10 cellular contexts compared by ENCODE assay signal in genomic region chr18:76874643-76875389, GRCh38. TPM values are rescaled to one million over a fixed set of nuclear protein-coding genes. Genes with fewer than 3 reads are reported as not detected.
DNase-seq lines count a peak whose midpoint lies in the region; ATAC-seq, FAIRE-seq and TF ChIP-seq lines count a peak whose summit lies in the region.
"Had no signal": no experiment of that assay in that cellular context is flagged by ENCODE, and none has a peak within 500 bp of the region (broad histone marks: within the 10 kb centered on the region; RNA-seq: fewer than 3 reads in every experiment).

No MANE protein-coding gene starts in this region.

- intact Hi-C loops in HCT116 (cut with micrococcal nuclease), result loop anchor here (1.0 to 5.0 kb wide), 3 partner anchors 48 to 108 kb away; no protein-coding TSS in a partner anchor

- H4K20me1 ChIP-seq in HCT116 (ENCODE audit: insufficient read depth), result no peaks in the 10 kb centered on the region

- 0 out of 4 replicates have a peak, but pooled peaks cover 0 to 2% of the 10 kb centered on the region in 2 experiments for H3K36me3 ChIP-seq in HCT116 (ENCODE audit: control insufficient read depth in 1 of 2, insufficient read depth in 2 of 2, low read length in 2 of 2)
- H3K36me3 ChIP-seq in iPS DF 6.9 (ENCODE audit: control insufficient read depth, insufficient read depth, low read length), result 0 out of 2 replicates have a peak, but pooled peaks cover 4% of the 10 kb centered on the region

- H2AFZ ChIP-seq in HCT116 (ENCODE audit: low read depth, low read length, poor library complexity, severe bottlenecking), result no peak overlapping the region

- peaks cover 17% of the 10 kb centered on the region for H3K4me1 Mint-ChIP-seq in activated CD4-positive, alpha-beta T cell treated with anti-CD3 and anti-CD28 coated beads, Interleukin-2, amount 10 ng/mL, durations not matched to agents 7 days and 5 days

- no peak overlapping the region for H3K4me2 ChIP-seq in HCT116 (ENCODE audit: low read length)

- H3K9ac ChIP-seq in HCT116 (ENCODE audit: low read length), result no peak overlapping the region

- TF ChIP-seq POLR2A in HCT116 (IDR thresholded peaks at IDR 0.05; ENCODE audit: borderline replicate concordance, extremely low read depth, insufficient read depth, insufficient read length), result no peak

- POLR2A ChIA-PET in HCT116 (lab: Charles Lee), result no interaction called here
- POLR2A ChIA-PET in activated CD4-positive, alpha-beta T cell treated with anti-CD3 and anti-CD28 coated beads, Interleukin-2, amount 10 ng/mL, durations not matched to agents 7 days and 5 days (lab: Charles Lee), result no interaction called here

- no peak for FAIRE-seq in D721Med (lab: Jason Lieb, UNC)
- FAIRE-seq: small intestine had no signal

- no peak for TF ChIP-seq RAD21 in HCT116 (IDR thresholded peaks at IDR 0.05; ENCODE audit: low read depth)

- RAD21 ChIA-PET in HCT116 (lab: Charles Lee; ENCODE audit: low non-redundant PET in 1 of 2, low total read pairs in 2 of 2, uncharacterized antibody in 2 of 2, unreplicated experiment in 2 of 2), result no interaction called here

- no peaks in the 10 kb centered on the region for H3K27me3 Mint-ChIP-seq in activated CD4-positive, alpha-beta T cell treated with anti-CD3 and anti-CD28 coated beads, Interleukin-2, amount 10 ng/mL, durations not matched to agents 7 days and 5 days

- H3K79me2 ChIP-seq in HCT116 (ENCODE audit: insufficient read depth, low read length), result no peaks in the 10 kb centered on the region

- H3K9me2 ChIP-seq in HCT116 (ENCODE audit: insufficient read depth), result no peaks in the 10 kb centered on the region

- H3K4me3 ChIP-seq in HCT116 (replicated peaks in 1 of 2; ENCODE audit: low read depth in 1 of 2, low read length in 2 of 2) (no peak overlapping the region), iPS DF 6.9 (ENCODE audit: low read length) (no peak overlapping the region)

- peaks cover 18% of the 10 kb centered on the region for H3K36me3 Mint-ChIP-seq in activated CD4-positive, alpha-beta T cell treated with anti-CD3 and anti-CD28 coated beads, Interleukin-2, amount 10 ng/mL, durations not matched to agents 7 days and 5 days (ENCODE audit: low read depth)

- no peak overlapping the region for H3K4me3 Mint-ChIP-seq in activated CD4-positive, alpha-beta T cell treated with anti-CD3 and anti-CD28 coated beads, Interleukin-2, amount 10 ng/mL, durations not matched to agents 7 days and 5 days

- H3K27me3 ChIP-seq in HCT116 (ENCODE audit: insufficient read depth, low read length), result no peaks in the 10 kb centered on the region
- H3K27me3 ChIP-seq in iPS DF 6.9 (ENCODE audit: control insufficient read depth, insufficient read depth, low read length), result no peaks in the 10 kb centered on the region

- DNase-seq in DMS53 (lab: John Stamatoyannopoulos, UW) (peak; percentile 82), HCT116 (ENCODE audit: low read depth, low spot score) (peak; percentile 16), iPS DF 6.9 (ENCODE audit: low read depth, low spot score) (peak; percentile 5), COR-L47 (lab: John Stamatoyannopoulos, UW) (no peak), NCI-H526 treated with DMSO at 0.1 percent for 48 hours (lab: John Stamatoyannopoulos, UW) (no peak), NCI-H2029 treated with DMSO at 0.1 percent for 48 hours (lab: John Stamatoyannopoulos, UW) (no peak), D721Med (ENCODE audit: insufficient read length, low spot score) (no peak)
- DNase-seq in activated CD4-positive, alpha-beta T cell treated with anti-CD3 and anti-CD28 coated beads, Interleukin-2, amount 10 ng/mL, durations not matched to agents 7 days and 5 days, result no peak
- DNase-seq: KG1 had no signal

- H3K9me3 ChIP-seq in HCT116 (ENCODE audit: control insufficient read depth in 1 of 2, insufficient read depth in 1 of 2, low read depth in 1 of 2, low read length in 2 of 2) (no peaks in the 10 kb centered on the region), iPS DF 6.9 (ENCODE audit: control insufficient read depth, insufficient read depth, low read length) (no peaks in the 10 kb centered on the region)

- no TSS peak for BruUV-seq in HCT116 (replicated peaks; lab: Mats Ljungman, UMichigan)

- peak overlapping the region; percentile 71 for H3K27ac Mint-ChIP-seq in activated CD4-positive, alpha-beta T cell treated with anti-CD3 and anti-CD28 coated beads, Interleukin-2, amount 10 ng/mL, durations not matched to agents 7 days and 5 days

- 0 out of 4 replicates have a peak, but pooled peaks cover 0 to 3% of the 10 kb centered on the region in 2 experiments for H3K4me1 ChIP-seq in HCT116 (ENCODE audit: control insufficient read depth in 1 of 2, insufficient read depth in 2 of 2, low read length in 2 of 2)
- no peaks in the 10 kb centered on the region for H3K4me1 ChIP-seq in iPS DF 6.9 (ENCODE audit: control insufficient read depth, insufficient read depth, low read length)

- H3K27ac ChIP-seq in HCT116 (ENCODE audit: low read depth, low read length) (peak overlapping the region; percentile 26; the same call in 1 of the 2 replicates), iPS DF 6.9 (ENCODE audit: low read length) (no peak overlapping the region)

- TF ChIP-seq CTCF in HCT116 (IDR thresholded peaks at IDR 0.05 in 2 of 3, conservative IDR thresholded peaks at IDR 0.05 in 1 of 3; ENCODE audit: borderline replicate concordance in 1 of 3, insufficient read depth in 1 of 3, low read depth in 2 of 3, low read length in 2 of 3) (peak in 1 of 3 experiments; percentile 43; a peak in 1 of 6 replicates), D721Med (IDR thresholded peaks at IDR 0.05; ENCODE audit: insufficient read depth, missing control alignments) (no peak)

- no peaks in the 10 kb centered on the region for H3K9me3 Mint-ChIP-seq in activated CD4-positive, alpha-beta T cell treated with anti-CD3 and anti-CD28 coated beads, Interleukin-2, amount 10 ng/mL, durations not matched to agents 7 days and 5 days

- peak; percentile 84 for ATAC-seq in HCT116

- CTCF ChIA-PET in HCT116 (lab: Charles Lee), result no interaction called here
- CTCF ChIA-PET in activated CD4-positive, alpha-beta T cell treated with anti-CD3 and anti-CD28 coated beads, Interleukin-2, amount 10 ng/mL, durations not matched to agents 7 days and 5 days (lab: Charles Lee), result interaction anchor here (1.5 kb wide), 1 partner anchor 54 kb away, joined by 4 read pairs; no protein-coding TSS in a partner anchor

- WGBS in iPS DF 6.9 (ENCODE audit: insufficient coverage, insufficient read length), result no CpG with 5 or more reads among the region's 13 CpGs

TF ChIP-seq in HCT116, 20 proteins besides CTCF, POLR2A, EP300 and RAD21 (continues in another document):
- TF ChIP-seq REST (IDR thresholded peaks at IDR 0.05; ENCODE audit: low read depth), result no peak
- no peak for TF ChIP-seq ZBTB33 (IDR thresholded peaks at IDR 0.05; ENCODE audit: extremely low read depth, insufficient replicate concordance, low read length)
- no peak for TF ChIP-seq CEBPB (IDR thresholded peaks at IDR 0.05; ENCODE audit: low read depth)
- no peak for TF ChIP-seq JUND (IDR thresholded peaks at IDR 0.05)
- TF ChIP-seq EGR1 (IDR thresholded peaks at IDR 0.05; ENCODE audit: low read depth), result no peak
- TF ChIP-seq SRF (IDR thresholded peaks at IDR 0.05; ENCODE audit: low read depth), result no peak
- no peak for TF ChIP-seq ELF1 (IDR thresholded peaks at IDR 0.05; ENCODE audit: borderline replicate concordance, low read depth)
- no peak for TF ChIP-seq TCF7L2 (IDR thresholded peaks at IDR 0.05; ENCODE audit: borderline replicate concordance, extremely low read depth, insufficient read depth, insufficient read length)
- no peak for TF ChIP-seq EZH2 (IDR thresholded peaks at IDR 0.05)
- TF ChIP-seq SP1 (IDR thresholded peaks at IDR 0.05; ENCODE audit: low read depth), result no peak
- no peak for TF ChIP-seq POLR2AphosphoS5 (IDR thresholded peaks at IDR 0.05; ENCODE audit: low read depth, low read length)

RNA-seq across cellular contexts. Expression of gene ZNF236, which starts 52.5 kb away (rescaled TPM):
- 15.0 TPM for total RNA-seq in HCT116 (2021; ENCODE audit: unreplicated experiment)
- 4.4 and 9.6 TPM in 2 replicates for polyA plus RNA-seq in HCT116 (2012)
- total RNA-seq in activated CD4-positive, alpha-beta T cell treated with anti-CD3 and anti-CD28 coated beads, Interleukin-2, amount 10 ng/mL, durations not matched to agents 7 days and 5 days, result 10 to 100 TPM; 23.9 to 27.7 TPM

Comparison
In these comparisons a context has a peak if more than half of its experiments do, and no peak if none do; other contexts are left out.
1. DNase-seq: peak in DMS53 (single experiment), HCT116 (single experiment) and iPS DF 6.9 (single experiment); none in activated CD4-positive, alpha-beta T cell treated with anti-CD3 and anti-CD28 coated beads, Interleukin-2, amount 10 ng/mL, durations not matched to agents 7 days and 5 days (single experiment), COR-L47 (single experiment), NCI-H526 treated with DMSO at 0.1 percent for 48 hours (single experiment), NCI-H2029 treated with DMSO at 0.1 percent for 48 hours (single experiment) and D721Med (single experiment).